Comparison of ENCODE assay signal across 21 cellular contexts in the genomic region with DNA sequence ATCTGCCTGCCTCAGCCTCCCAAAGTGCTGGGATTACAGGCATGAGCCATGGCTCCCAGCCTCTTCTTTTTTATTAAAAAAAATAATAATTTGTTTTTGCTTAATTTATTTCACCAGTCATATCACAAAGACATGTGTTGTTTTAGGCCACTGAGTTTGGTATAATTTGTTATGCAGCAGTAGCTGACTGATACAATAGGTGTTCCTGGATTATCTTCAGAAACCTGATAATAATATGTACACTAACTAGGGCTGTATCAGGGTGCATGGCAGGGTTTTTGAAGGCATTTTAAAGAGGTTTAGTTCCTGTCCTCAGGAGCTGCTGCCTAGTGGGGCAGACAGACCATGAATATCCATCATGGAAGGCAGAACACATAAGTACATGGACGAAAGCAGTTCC.
"Had no signal": no experiment of that assay in that cellular context is flagged by ENCODE, and none has a peak within 500 bp of the region (broad histone marks: within the 10 kb centered on the region; RNA-seq: fewer than 3 reads in every experiment).

No MANE protein-coding gene starts in this region.

- H3K27me3 Mint-ChIP-seq: memory B cell had no signal

- H3K9me3 Mint-ChIP-seq: nephron had no signal

- H3K4me1 Mint-ChIP-seq: endodermal cell had no signal

- DNase-seq: effector CD4-positive, alpha-beta T cell; endodermal cell; foreskin melanocyte; head of caudate nucleus; kidney; left cardiac atrium; left ventricle myocardium inferior; lower lobe of right lung; psoas muscle; retina; spleen; stimulated activated CD4-positive, alpha-beta T cell treated with anti-CD3 and anti-CD28 coated beads, Interleukin-15, amount 100 ng/mL, for 24 hours; stimulated activated CD4-positive, alpha-beta T cell treated with anti-CD3 and anti-CD28 coated beads, Interleukin-1b, Interleukin-23, amount 100 ng/mL, for 48 hours; stimulated activated CD4-positive, alpha-beta T cell treated with anti-CD3 and anti-CD28 coated beads, Interleukin-4, amount 100 ng/mL, for 24 hours; stimulated activated naive CD4-positive, alpha-beta T cell; stomach; substantia nigra; transverse colon had no signal

- H3K27ac Mint-ChIP-seq: endodermal cell, mesothelial cell of epicardium, nephron had no signal

- H3K4me3 Mint-ChIP-seq: endodermal cell, memory B cell, mesothelial cell of epicardium, nephron had no signal

- H3K36me3 Mint-ChIP-seq: mesothelial cell of epicardium had no signal
